ENCODE assay signal across 26 cellular contexts in genomic region chr12:124780752-124781685, GRCh38.
A peak's percentile ranks its signal among the peaks of the same experiment; 100 is the strongest.
DNase-seq lines count a peak whose midpoint lies in the region; ATAC-seq, FAIRE-seq and TF ChIP-seq lines count a peak whose summit lies in the region.
"Had no signal": no experiment of that assay in that cellular context is flagged by ENCODE, and none has a peak within 500 bp of the region (broad histone marks: within the 10 kb centered on the region; RNA-seq: fewer than 3 reads in every experiment).

No MANE protein-coding gene starts in this region.

- POLR2A ChIA-PET in GM12878 (lab: Charles Lee), result interaction anchor here (0.6 to 0.7 kb wide), 2 partner anchors 15 to 122 kb away, joined by 3 read pairs; no protein-coding TSS in a partner anchor

- H2AFZ ChIP-seq in GM12878 (ENCODE audit: control insufficient read depth, low read depth, low read length), result no peak overlapping the region

- no peaks in the 10 kb centered on the region for H3K79me2 ChIP-seq in GM12878 (ENCODE audit: control insufficient read depth, insufficient read depth, low read length)

- TF ChIP-seq CTCF in GM12878 (IDR thresholded peaks at IDR 0.05 in 2 of 3, conservative IDR thresholded peaks at IDR 0.05 in 1 of 3; ENCODE audit: control insufficient read depth in 2 of 3, extremely low read depth in 1 of 3, insufficient read depth in 1 of 3, low read depth in 3 of 3, low read length in 3 of 3) (no peak), glutamatergic neuron (IDR thresholded peaks at IDR 0.05; ENCODE audit: partially characterized antibody, unreplicated experiment) (no peak)

- H3K4me1 Mint-ChIP-seq in glutamatergic neuron (ENCODE audit: low read depth, unreplicated experiment), result no peaks in the 10 kb centered on the region
- H3K4me1 Mint-ChIP-seq: CD8-positive, alpha-beta memory T cell had no signal

- H3K9me3 ChIP-seq in BLaER1 (no peaks in the 10 kb centered on the region), MG63 (no peaks in the 10 kb centered on the region), GM12878 (replicated peaks; ENCODE audit: control insufficient read depth, insufficient read depth, low read length) (no peaks in the 10 kb centered on the region; the same call in 1 of the 3 replicates)
- H3K9me3 ChIP-seq: BE2C, body of pancreas, HAP-1, sigmoid colon, thyroid gland, uterus had no signal

- peak overlapping the region; percentile 8; the same call in 1 of the 2 replicates for H3K27ac ChIP-seq in BLaER1
- no peak overlapping the region for H3K27ac ChIP-seq in GM12878 (ENCODE audit: control insufficient read depth, insufficient read depth)
- H3K27ac ChIP-seq: body of pancreas, sigmoid colon, thyroid gland, uterus had no signal

- no peak for TF ChIP-seq RAD21 in GM12878 (IDR thresholded peaks at IDR 0.05; ENCODE audit: insufficient read depth, low read depth, low read length)

- SMC1A ChIA-PET in GM12878 (lab: Charles Lee; ENCODE audit: uncharacterized antibody, unreplicated experiment), result interaction anchor here (0.9 to 1.1 kb wide), 2 partner anchors 46 to 217 kb away, joined by 3 read pairs; no protein-coding TSS in a partner anchor

- no peak overlapping the region for H3K4me3 Mint-ChIP-seq in glutamatergic neuron (ENCODE audit: unreplicated experiment)
- H3K4me3 Mint-ChIP-seq: activated CD8-positive, alpha-beta T cell treated with anti-CD3 and anti-CD28 coated beads for 36 hours; activated naive CD4-positive, alpha-beta T cell treated with anti-CD3 and anti-CD28 coated beads, Interleukin-2, amount 10 ng/mL, durations not matched to agents 7 days and 5 days; activated T-helper 17 cell treated with anti-CD3 and anti-CD28 coated beads, Interleukin-2, amount 50 U/mL, for 72 hours; CD8-positive, alpha-beta memory T cell; T-helper 2 cell treated with Interferon-gamma antibody and Interleukin-4, amounts not matched to agents 5 μg/mL and 100 μg/mL, for 36 hours had no signal

- CTCF ChIA-PET in GM12878 (lab: Yijun Ruan, JAX), result interaction anchor here (1.0 to 2.2 kb wide), 3 partner anchors 14 to 127 kb away, joined by 3 to 10 read pairs (median 4); no protein-coding TSS in a partner anchor

- RAD21 ChIA-PET in GM12878 (lab: Charles Lee; ENCODE audit: unreplicated experiment), result interaction anchor here (1.2 to 1.3 kb wide), 2 partner anchors 16 to 126 kb away, joined by 3 to 4 read pairs; no protein-coding TSS in a partner anchor

- H3K9ac ChIP-seq in BLaER1 (peak overlapping the region; percentile 38; the same call in 1 of the 2 replicates), GM12878 (ENCODE audit: control insufficient read depth, insufficient read depth, low read length) (no peak overlapping the region; the same call in 1 of the 2 replicates)

- TF ChIP-seq EP300 in GM12878 (IDR thresholded peaks at IDR 0.05; ENCODE audit: borderline replicate concordance in 1 of 2, control insufficient read depth in 1 of 2, low read depth in 2 of 2, low read length in 2 of 2), result no peak

- no peaks in the 10 kb centered on the region for H3K27me3 Mint-ChIP-seq in glutamatergic neuron (ENCODE audit: unreplicated experiment)
- H3K27me3 Mint-ChIP-seq: activated CD8-positive, alpha-beta T cell treated with anti-CD3 and anti-CD28 coated beads for 36 hours; activated naive CD4-positive, alpha-beta T cell treated with anti-CD3 and anti-CD28 coated beads, Interleukin-2, amount 10 ng/mL, durations not matched to agents 7 days and 5 days; activated T-helper 17 cell treated with anti-CD3 and anti-CD28 coated beads, Interleukin-2, amount 50 U/mL, for 72 hours; CD8-positive, alpha-beta memory T cell had no signal

- intact Hi-C loops in GM12878 (cut with micrococcal nuclease; ENCODE audit: unreplicated experiment), result no loop called here
- intact Hi-C loops in left cardiac atrium (cut with DNase I), result no loop called here

- H3K27ac Mint-ChIP-seq in glutamatergic neuron (ENCODE audit: unreplicated experiment), result no peak overlapping the region
- H3K27ac Mint-ChIP-seq: activated CD8-positive, alpha-beta T cell treated with anti-CD3 and anti-CD28 coated beads for 36 hours; activated naive CD4-positive, alpha-beta T cell treated with anti-CD3 and anti-CD28 coated beads, Interleukin-2, amount 10 ng/mL, durations not matched to agents 7 days and 5 days; activated T-helper 17 cell treated with anti-CD3 and anti-CD28 coated beads, Interleukin-2, amount 50 U/mL, for 72 hours; CD8-positive, alpha-beta memory T cell; T-helper 2 cell treated with Interferon-gamma antibody and Interleukin-4, amounts not matched to agents 5 μg/mL and 100 μg/mL, for 36 hours had no signal

- H4K20me1 ChIP-seq in BLaER1 (peaks cover 22% of the 10 kb centered on the region), GM12878 (ENCODE audit: control insufficient read depth, insufficient read depth) (no peaks in the 10 kb centered on the region)

- H3K36me3 Mint-ChIP-seq in glutamatergic neuron (ENCODE audit: unreplicated experiment), result no peaks in the 10 kb centered on the region
- H3K36me3 Mint-ChIP-seq: activated naive CD4-positive, alpha-beta T cell treated with anti-CD3 and anti-CD28 coated beads, Interleukin-2, amount 10 ng/mL, durations not matched to agents 7 days and 5 days; CD8-positive, alpha-beta memory T cell had no signal

- FAIRE-seq in GM12878 (lab: Jason Lieb, UNC), result no peak
- FAIRE-seq in RCC 7860 (lab: Jason Lieb, UNC), result no peak

- WGBS in GM12878 (ENCODE audit: insufficient coverage, insufficient replicate concordance, low lambda C conversion rate, missing lambda C conversion rate), result 92% methylated on average over 14 of the region's 16 CpGs

- H3K27me3 ChIP-seq in BLaER1 (no peaks in the 10 kb centered on the region), MG63 (no peaks in the 10 kb centered on the region), GM12878 (replicated peaks in 1 of 2; ENCODE audit: control insufficient read depth in 2 of 2, insufficient read depth in 2 of 2, low read length in 1 of 2) (no peaks in the 10 kb centered on the region)
- H3K27me3 ChIP-seq: BE2C, body of pancreas, sigmoid colon, thyroid gland, uterus had no signal

- no peak for TF ChIP-seq POLR2A in GM12878 (IDR thresholded peaks at IDR 0.05; ENCODE audit: low read depth, low read length)

- H3K4me1 ChIP-seq in BLaER1 (peaks cover 64% of the 10 kb centered on the region), GM12878 (ENCODE audit: control insufficient read depth, insufficient read depth, low read length) (peaks cover 32% of the 10 kb centered on the region)
- H3K4me1 ChIP-seq: BE2C, body of pancreas, thyroid gland, uterus had no signal

- H3K36me3 ChIP-seq in BLaER1 (peaks cover 80% of the 10 kb centered on the region), MG63 (peaks cover 7% of the 10 kb centered on the region), GM12878 (ENCODE audit: control insufficient read depth in 2 of 2, insufficient read depth in 2 of 2, low read length in 1 of 2) (peaks cover 16 to 29% of the 10 kb centered on the region in 2 experiments)
- H3K36me3 ChIP-seq: sigmoid colon, thyroid gland, uterus had no signal

- TSS peak; percentile 16 for BruUV-seq in GM12878 (replicated peaks; lab: Mats Ljungman, UMichigan)

- in situ Hi-C loops in GM12878 (cut with MboI), result no loop called here

- peak overlapping the region; percentile 9 for H3K4me2 ChIP-seq in BLaER1
- no peak overlapping the region for H3K4me2 ChIP-seq in GM12878 (ENCODE audit: control insufficient read depth, insufficient read depth)

- no peaks in the 10 kb centered on the region for H3K9me3 Mint-ChIP-seq in glutamatergic neuron (ENCODE audit: unreplicated experiment)
- H3K9me3 Mint-ChIP-seq: activated CD8-positive, alpha-beta T cell treated with anti-CD3 and anti-CD28 coated beads for 36 hours; activated naive CD4-positive, alpha-beta T cell treated with anti-CD3 and anti-CD28 coated beads, Interleukin-2, amount 10 ng/mL, durations not matched to agents 7 days and 5 days; activated T-helper 17 cell treated with anti-CD3 and anti-CD28 coated beads, Interleukin-2, amount 50 U/mL, for 72 hours; CD8-positive, alpha-beta memory T cell; T-helper 2 cell treated with Interferon-gamma antibody and Interleukin-4, amounts not matched to agents 5 μg/mL and 100 μg/mL, for 36 hours had no signal

- no peak overlapping the region for H3K4me3 ChIP-seq in BLaER1
- no peak overlapping the region for H3K4me3 ChIP-seq in MG63
- no peak overlapping the region for H3K4me3 ChIP-seq in GM12878
- H3K4me3 ChIP-seq: body of pancreas, HAP-1, sigmoid colon, thyroid gland, uterus had no signal

- peak; percentile 59 for DNase-seq in MG63
- no peak for DNase-seq in GM12878 (ENCODE audit: low read depth, low spot score)
- DNase-seq in left cardiac atrium, result no peak
- no peak for DNase-seq in RCC 7860 (ENCODE audit: low spot score)
- DNase-seq in glutamatergic neuron, result no peak
- DNase-seq: activated CD8-positive, alpha-beta T cell treated with anti-CD3 and anti-CD28 coated beads for 36 hours; activated naive CD4-positive, alpha-beta T cell treated with anti-CD3 and anti-CD28 coated beads, Interleukin-2, amount 10 ng/mL, durations not matched to agents 7 days and 5 days; BE2C; body of pancreas; CD8-positive, alpha-beta memory T cell; DMS 273 treated with DMSO at 0.1 percent for 48 hours; NCI-H1048; NCI-H2107; NCI-H446; NCI-H748 treated with DMSO at 0.1 percent for 48 hours; SHP77; sigmoid colon; stimulated activated CD4-positive, alpha-beta T cell treated with anti-CD3 and anti-CD28 coated beads, Interleukin-4, amount 100 ng/mL, for 1 hour; thyroid gland; uterus had no signal

- ATAC-seq in GM12878 (no peak), left cardiac atrium (peak; percentile 74 to 82), GM21786 (IDR thresholded peaks at IDR 0.05; ENCODE audit: unreplicated experiment) (no peak), GM21381 (IDR thresholded peaks at IDR 0.05; ENCODE audit: unreplicated experiment) (no peak)
- ATAC-seq: activated CD8-positive, alpha-beta T cell treated with anti-CD3 and anti-CD28 coated beads for 36 hours; activated T-helper 17 cell treated with anti-CD3 and anti-CD28 coated beads, Interleukin-2, amount 50 U/mL, for 72 hours; body of pancreas had no signal

TF ChIP-seq in GM12878, 131 proteins besides CTCF, POLR2A, EP300 and RAD21:
- TF ChIP-seq IKZF1 (conservative IDR thresholded peaks at IDR 0.05) (0 out of 2 replicates have a peak, but pooled peaks have one; percentile 12), MYB (IDR thresholded peaks at IDR 0.05; ENCODE audit: borderline replicate concordance, low read depth, low read length) (no peak)

Comparison
In these comparisons a context has a peak if more than half of its experiments do, and no peak if none do; other contexts are left out.
1. ATAC-seq: peak in left cardiac atrium (2 of 2); none in GM12878 (single experiment), GM21786 (single experiment) and GM21381 (single experiment).